Comparison of ENCODE assay signal across 22 cellular contexts in genomic region chr16:266258-267164, GRCh38. TPM values are rescaled to one million over a fixed set of nuclear protein-coding genes. Genes with fewer than 3 reads are reported as not detected.
DNase-seq lines count a peak whose midpoint lies in the region; ATAC-seq and TF ChIP-seq lines count a peak whose summit lies in the region.
"Had no signal": no experiment of that assay in that cellular context is flagged by ENCODE, and none has a peak within 500 bp of the region (broad histone marks: within the 10 kb centered on the region; RNA-seq: fewer than 3 reads in every experiment).

No MANE protein-coding gene starts in this region.

- H3K4me1 ChIP-seq in cardiac muscle cell (ENCODE audit: low read depth): no peaks in the 10 kb centered on the region
- H3K4me1 ChIP-seq in right atrium auricular region: peaks cover 0 to 11% of the 10 kb centered on the region in 2 donors
- H3K4me1 ChIP-seq: lower lobe of right lung had no signal

- DNase-seq in cardiac muscle cell (ENCODE audit: low read depth in 1 of 2, low spot score in 1 of 2): no peak
- no peak for DNase-seq in right atrium auricular region (ENCODE audit: low spot score)
- DNase-seq in islet precursor cell: peak; percentile 48
- DNase-seq in SHP77 (lab: John Stamatoyannopoulos, UW): no peak
- DNase-seq: activated CD4-positive, alpha-beta T cell treated with anti-CD3 and anti-CD28 coated beads, Interleukin-2, amount 50 U/mL, for 4 hours; activated naive CD4-positive, alpha-beta T cell treated with anti-CD3 and anti-CD28 coated beads, Interleukin-2, amount 10 ng/mL, durations not matched to agents 7 days and 5 days; brain microvascular endothelial cell; HFFc6; Karpas-422; lower lobe of right lung; NCI-H146; NCI-H2107; NCI-H446; NCI-H774; retina; transverse colon had no signal

- H3K27ac ChIP-seq in cardiac muscle cell (peak overlapping the region; percentile 36), right atrium auricular region (peak overlapping the region in 1 of 2 donors; percentile 8)
- H3K27ac ChIP-seq: brain microvascular endothelial cell, HL-60, lower lobe of right lung, pancreas, transverse colon had no signal

- no peak for ATAC-seq in HG03521 (IDR thresholded peaks at IDR 0.05; ENCODE audit: unreplicated experiment)
- no peak for ATAC-seq in GM21619 (IDR thresholded peaks at IDR 0.05; ENCODE audit: unreplicated experiment)
- ATAC-seq: lower lobe of right lung, pancreas had no signal

- H3K9me3 ChIP-seq in cardiac muscle cell (ENCODE audit: low read depth) (no peaks in the 10 kb centered on the region), right atrium auricular region (no peaks in the 10 kb centered on the region)
- H3K9me3 ChIP-seq: lower lobe of right lung, pancreas, transverse colon had no signal

- no peak overlapping the region for H3K4me3 ChIP-seq in cardiac muscle cell
- H3K4me3 ChIP-seq in right atrium auricular region: no peak overlapping the region
- H3K4me3 ChIP-seq: lower lobe of right lung, pancreas, transverse colon had no signal

- TF ChIP-seq CTCF in cardiac muscle cell (IDR thresholded peaks at IDR 0.05; ENCODE audit: low read depth, low read length) (no peak), right atrium auricular region (IDR thresholded peaks at IDR 0.05) (no peak)

- H3K36me3 ChIP-seq in cardiac muscle cell: peaks cover 14% of the 10 kb centered on the region
- peaks cover 40% of the 10 kb centered on the region for H3K36me3 ChIP-seq in right atrium auricular region

- H3K27me3 ChIP-seq in cardiac muscle cell: no peaks in the 10 kb centered on the region
- H3K27me3 ChIP-seq in right atrium auricular region: no peaks in the 10 kb centered on the region
- H3K27me3 ChIP-seq: brain microvascular endothelial cell, pancreas, transverse colon had no signal

RNA-seq across cellular contexts. Expression of gene RGS11, which starts 9.2 kb away (rescaled TPM):
- 6.6 and 14.8 TPM in 2 replicates for total RNA-seq in cardiac muscle cell
- 12.0 and 17.0 TPM in 2 replicates for polyA plus RNA-seq in cardiac muscle cell
- 1 to 10 TPM; 8.3 to 9.0 TPM for total RNA-seq in right atrium auricular region
- total RNA-seq: A673 had no signal
- polyA plus RNA-seq: CD4-positive, alpha-beta memory T cell had no signal

RNA-seq across cellular contexts. Expression of gene ARHGDIG, which starts 13.9 kb away (rescaled TPM):
- total RNA-seq in cardiac muscle cell (5.8 and 6.5 TPM in 2 replicates), right atrium auricular region (1 to 10 TPM; 5.9 to 6.8 TPM)
- polyA plus RNA-seq in cardiac muscle cell: 3.1 and 9.6 TPM in 2 replicates
- total RNA-seq: HFFc6, lower lobe of right lung had no signal
- polyA plus RNA-seq: CD4-positive, alpha-beta memory T cell had no signal

RNA-seq across cellular contexts. Expression of gene PDIA2, which starts 16.5 kb away (rescaled TPM):
- total RNA-seq in cardiac muscle cell: 0.78 and 3.2 TPM in 2 replicates
- 1.7 and 4.6 TPM in 2 replicates for polyA plus RNA-seq in cardiac muscle cell
- total RNA-seq in right atrium auricular region: 1 to 10 TPM in 1 of 2 donors, under 1 TPM in 1; 0.52 to 5.4 TPM
- total RNA-seq: A673; CD4-positive, alpha-beta memory T cell; HFFc6; lower lobe of right lung had no signal
- polyA plus RNA-seq: CD4-positive, alpha-beta memory T cell had no signal

RNA-seq across cellular contexts. Expression of gene FAM234A, which starts 31.9 kb away (rescaled TPM):
- total RNA-seq in cardiac muscle cell: 128 and 136 TPM in 2 replicates
- 160 and 164 TPM in 2 replicates for polyA plus RNA-seq in cardiac muscle cell
- total RNA-seq in right atrium auricular region: 100 to 1,000 TPM; 141 to 227 TPM

RNA-seq across cellular contexts. Expression of gene LUC7L, which starts 37.3 kb away (rescaled TPM):
- total RNA-seq in cardiac muscle cell (94.5 and 158 TPM in 2 replicates), right atrium auricular region (10 to 100 TPM; 18.3 to 20.2 TPM)
- 91.0 and 105 TPM in 2 replicates for polyA plus RNA-seq in cardiac muscle cell
